20 cellular contexts compared by ENCODE assay signal in the genomic region with DNA sequence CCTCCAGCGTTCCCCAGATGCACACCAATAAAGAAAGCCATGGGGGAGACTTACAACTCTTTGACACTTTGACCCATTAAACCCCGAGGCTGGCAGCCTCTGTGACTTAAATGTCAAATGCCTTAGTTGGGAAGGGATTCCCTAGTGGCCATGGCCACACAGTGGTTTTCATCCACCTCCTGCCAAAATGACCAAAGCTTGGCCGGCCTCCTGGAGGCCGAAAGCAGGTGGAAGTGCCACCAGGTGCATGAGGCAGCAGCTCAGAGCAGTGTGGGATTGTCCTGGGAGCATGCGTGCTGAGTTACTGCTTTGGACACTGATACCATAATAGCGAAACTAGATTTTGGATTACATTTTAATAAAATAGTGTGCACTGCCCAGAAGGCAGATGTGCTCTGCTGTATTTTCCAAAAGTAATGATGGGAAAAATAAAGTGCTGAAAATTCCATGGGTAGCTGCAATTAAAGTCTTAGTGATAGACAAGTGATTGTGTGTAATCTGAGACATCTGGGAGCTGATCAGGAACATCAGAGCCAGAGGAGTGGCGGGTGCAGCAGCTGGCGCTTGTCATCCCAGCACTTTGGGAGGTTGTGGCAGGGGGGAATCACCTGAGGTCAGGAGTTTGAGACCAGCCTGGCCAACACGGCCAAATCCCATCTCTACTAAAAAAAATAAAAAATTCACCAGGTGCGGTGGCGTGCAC. TPM values are rescaled to one million over a fixed set of nuclear protein-coding genes. Genes with fewer than 3 reads are reported as not detected.
DNase-seq lines count a peak whose midpoint lies in the region; ATAC-seq, FAIRE-seq and TF ChIP-seq lines count a peak whose summit lies in the region.
"Had no signal": no experiment of that assay in that cellular context is flagged by ENCODE, and none has a peak within 500 bp of the region (broad histone marks: within the 10 kb centered on the region; RNA-seq: fewer than 3 reads in every experiment).

No MANE protein-coding gene starts in this region.

- peaks cover 22% of the 10 kb centered on the region for H3K36me3 ChIP-seq in astrocyte (ENCODE audit: insufficient read depth, low read length)

- no peak for DNase-seq in activated T-cell treated with anti-CD3 and anti-CD28 coated beads, Interleukin-2, amount 50 U/mL, for 72 hours
- no peak for DNase-seq in activated T-cell treated with anti-CD3 and anti-CD28 coated beads, Interleukin-2, amount 50 U/mL, for 48 hours
- no peak for DNase-seq in astrocyte (ENCODE audit: low read depth)
- DNase-seq in mesenteric fat pad (ENCODE audit: low spot score): peak; percentile 39
- DNase-seq in stimulated activated effector memory CD8-positive, alpha-beta T cell treated with anti-CD3 and anti-CD28 coated beads, Interleukin-12 subunit alpha, Interleukin-12 subunit beta, amount 100 ng/mL, for 72 hours (ENCODE audit: low spot score in 2 of 2): no peak
- DNase-seq in superior temporal gyrus (ENCODE audit: extremely low spot score): no peak
- DNase-seq: CD8-positive, alpha-beta T cell; IMR-90; MV-4-11; NCI-H1417 treated with DMSO at 0.1 percent for 48 hours; NCI-H2029; NCI-H2227 treated with DMSO at 0.1 percent for 48 hours; NCI-H526; PC-9 had no signal

- no peaks in the 10 kb centered on the region for H3K9me3 Mint-ChIP-seq in activated T-cell treated with anti-CD3 and anti-CD28 coated beads, Interleukin-2, amount 50 U/mL, for 72 hours
- H3K9me3 Mint-ChIP-seq in astrocyte (ENCODE audit: unreplicated experiment): peaks cover 2% of the 10 kb centered on the region
- H3K9me3 Mint-ChIP-seq in stimulated activated effector memory CD8-positive, alpha-beta T cell treated with anti-CD3 and anti-CD28 coated beads, Interleukin-12 subunit alpha, Interleukin-12 subunit beta, amount 100 ng/mL, for 72 hours: no peaks in the 10 kb centered on the region
- H3K9me3 Mint-ChIP-seq: CD8-positive, alpha-beta T cell had no signal

- H3K4me1 Mint-ChIP-seq in activated T-cell treated with anti-CD3 and anti-CD28 coated beads, Interleukin-2, amount 50 U/mL, for 72 hours (ENCODE audit: low read depth): peaks cover 14% of the 10 kb centered on the region
- H3K4me1 Mint-ChIP-seq in astrocyte (ENCODE audit: low read depth, unreplicated experiment): peaks cover 9% of the 10 kb centered on the region
- H3K4me1 Mint-ChIP-seq in stimulated activated effector memory CD8-positive, alpha-beta T cell treated with anti-CD3 and anti-CD28 coated beads, Interleukin-12 subunit alpha, Interleukin-12 subunit beta, amount 100 ng/mL, for 72 hours: peaks cover 27% of the 10 kb centered on the region
- H3K4me1 Mint-ChIP-seq: B cell had no signal

- H2AFZ ChIP-seq in astrocyte (ENCODE audit: low read depth, low read length): no peak overlapping the region
- H2AFZ ChIP-seq: PC-9 had no signal

- no peaks in the 10 kb centered on the region for H3K27me3 Mint-ChIP-seq in activated T-cell treated with anti-CD3 and anti-CD28 coated beads, Interleukin-2, amount 50 U/mL, for 72 hours (ENCODE audit: low read depth)
- H3K27me3 Mint-ChIP-seq in astrocyte (ENCODE audit: low read depth, unreplicated experiment): no peaks in the 10 kb centered on the region
- H3K27me3 Mint-ChIP-seq: B cell had no signal

- H3K9me3 ChIP-seq in astrocyte (ENCODE audit: insufficient read depth, low read depth, low read length): no peaks in the 10 kb centered on the region

- no peaks in the 10 kb centered on the region for H3K79me2 ChIP-seq in astrocyte (ENCODE audit: insufficient read depth, low read length)

- H4K20me1 ChIP-seq in astrocyte (ENCODE audit: insufficient read depth, low read length): peaks cover 41% of the 10 kb centered on the region

- peaks cover 5% of the 10 kb centered on the region for H3K4me1 ChIP-seq in astrocyte (ENCODE audit: insufficient read depth, low read length)

- H3K4me3 ChIP-seq in astrocyte (ENCODE audit: insufficient read depth, low read depth, low read length): no peak overlapping the region
- H3K4me3 ChIP-seq: PC-9, SK-N-MC had no signal

- no peak for FAIRE-seq in astrocyte (lab: Jason Lieb, UNC)
- FAIRE-seq: H1 had no signal

- H3K27me3 ChIP-seq in astrocyte (ENCODE audit: insufficient read depth, low read length): no peaks in the 10 kb centered on the region

- no peak overlapping the region for H3K4me3 Mint-ChIP-seq in activated T-cell treated with anti-CD3 and anti-CD28 coated beads, Interleukin-2, amount 50 U/mL, for 72 hours
- H3K4me3 Mint-ChIP-seq in astrocyte (ENCODE audit: unreplicated experiment): no peak overlapping the region
- no peak overlapping the region for H3K4me3 Mint-ChIP-seq in stimulated activated effector memory CD8-positive, alpha-beta T cell treated with anti-CD3 and anti-CD28 coated beads, Interleukin-12 subunit alpha, Interleukin-12 subunit beta, amount 100 ng/mL, for 72 hours
- H3K4me3 Mint-ChIP-seq: B cell; CD8-positive, alpha-beta T cell had no signal

- ATAC-seq in activated T-cell treated with anti-CD3 and anti-CD28 coated beads, Interleukin-2, amount 50 U/mL, for 72 hours (replicated peaks in 1 of 2): no peak
- no peak for ATAC-seq in stimulated activated effector memory CD8-positive, alpha-beta T cell treated with anti-CD3 and anti-CD28 coated beads, Interleukin-12 subunit alpha, Interleukin-12 subunit beta, amount 100 ng/mL, for 72 hours
- ATAC-seq in HG02610 (IDR thresholded peaks at IDR 0.05; ENCODE audit: unreplicated experiment): no peak
- ATAC-seq in GM21825 (IDR thresholded peaks at IDR 0.05; ENCODE audit: unreplicated experiment): no peak
- ATAC-seq: CD8-positive, alpha-beta T cell; Right ventricle myocardium inferior had no signal

- H3K9ac ChIP-seq in astrocyte (ENCODE audit: low read length): no peak overlapping the region

- H3K27ac Mint-ChIP-seq in activated T-cell treated with anti-CD3 and anti-CD28 coated beads, Interleukin-2, amount 50 U/mL, for 72 hours: peak overlapping the region; percentile 39
- peak overlapping the region; percentile 14 for H3K27ac Mint-ChIP-seq in astrocyte (ENCODE audit: unreplicated experiment)
- H3K27ac Mint-ChIP-seq in stimulated activated effector memory CD8-positive, alpha-beta T cell treated with anti-CD3 and anti-CD28 coated beads, Interleukin-12 subunit alpha, Interleukin-12 subunit beta, amount 100 ng/mL, for 72 hours: peak overlapping the region; percentile 43
- H3K27ac Mint-ChIP-seq: B cell; CD8-positive, alpha-beta T cell had no signal

- no peak for TF ChIP-seq CTCF in astrocyte (IDR thresholded peaks at IDR 0.05; ENCODE audit: insufficient read depth, low read depth, low read length)

- peaks cover 3 to 26% of the 10 kb centered on the region in 2 donors for H3K36me3 Mint-ChIP-seq in activated T-cell treated with anti-CD3 and anti-CD28 coated beads, Interleukin-2, amount 50 U/mL, for 72 hours (ENCODE audit: insufficient read depth in 2 of 2)
- H3K36me3 Mint-ChIP-seq in astrocyte (ENCODE audit: low read depth, unreplicated experiment): peaks cover 21% of the 10 kb centered on the region
- H3K36me3 Mint-ChIP-seq in stimulated activated effector memory CD8-positive, alpha-beta T cell treated with anti-CD3 and anti-CD28 coated beads, Interleukin-12 subunit alpha, Interleukin-12 subunit beta, amount 100 ng/mL, for 72 hours: peaks cover 98% of the 10 kb centered on the region

- H3K4me2 ChIP-seq in astrocyte (ENCODE audit: low read length): no peak overlapping the region
- H3K4me2 ChIP-seq: PC-9 had no signal

- H3K27ac ChIP-seq in astrocyte (ENCODE audit: low read depth, low read length): no peak overlapping the region
- H3K27ac ChIP-seq: PC-9, SK-N-MC had no signal

RNA-seq across cellular contexts. Expression of a gene that starts 39.8 kb away (rescaled TPM):
- total RNA-seq in activated T-cell treated with anti-CD3 and anti-CD28 coated beads, Interleukin-2, amount 50 U/mL, for 72 hours: 10 to 100 TPM; 14.5 to 15.3 TPM
- 18.0 and 19.8 TPM in 2 replicates for total RNA-seq in astrocyte
- 21.4 TPM for total RNA-seq in mesenteric fat pad
